ENCODE assay signal across 12 cellular contexts in the genomic region with DNA sequence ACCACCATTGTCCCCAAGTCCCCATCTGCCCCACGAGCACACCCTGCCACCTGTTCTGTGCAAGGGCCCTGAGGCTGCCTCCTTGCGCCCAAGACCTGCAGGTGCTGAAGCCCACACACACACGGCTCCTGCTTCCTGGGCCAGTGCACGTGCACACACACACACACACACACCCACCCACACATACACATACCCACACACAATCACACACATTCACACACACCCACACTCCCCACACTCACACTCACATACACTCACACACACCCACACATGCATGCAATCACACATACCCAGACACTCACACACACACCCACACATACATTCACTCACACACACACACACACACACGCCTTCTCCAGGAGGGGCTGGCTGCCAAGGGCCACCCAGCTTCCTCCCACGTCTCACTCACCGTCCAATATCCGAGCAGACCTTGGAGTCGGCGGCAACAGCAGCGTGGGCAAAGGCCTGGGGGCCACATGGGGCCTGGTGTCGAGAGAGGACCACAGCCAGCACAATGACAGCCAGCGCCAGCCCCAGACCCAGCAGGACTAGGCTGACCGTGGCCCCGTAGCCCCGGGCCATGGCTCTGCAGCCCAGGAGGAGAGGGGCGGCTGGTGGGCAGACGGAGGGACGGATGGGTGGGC. TPM values are rescaled to one million over a fixed set of nuclear protein-coding genes. Genes with fewer than 3 reads are reported as not detected.
DNase-seq lines count a peak whose midpoint lies in the region; ATAC-seq and TF ChIP-seq lines count a peak whose summit lies in the region.
"Had no signal": no experiment of that assay in that cellular context is flagged by ENCODE, and none has a peak within 500 bp of the region (broad histone marks: within the 10 kb centered on the region; RNA-seq: fewer than 3 reads in every experiment).

No MANE protein-coding gene starts in this region.

- peak overlapping the region; percentile 98 for H4K8ac ChIP-seq in mesenchymal stem cell (ENCODE audit: low read length)

- no peak for TF ChIP-seq POLR2A in vagina (IDR thresholded peaks at IDR 0.05)

- intact Hi-C loops in Right ventricle myocardium inferior (cut with DNase I): loop anchor here (2.0 kb wide), 1 partner anchor 21 kb away; no protein-coding TSS in a partner anchor
- intact Hi-C loops in cardiac septum (cut with DNase I): loop anchor here (10.0 kb wide), 1 partner anchor 139 kb away; no protein-coding TSS in a partner anchor
- intact Hi-C loops in vagina (cut with DNase I): no loop called here
- intact Hi-C loops in colonic mucosa (cut with DNase I): loop anchor here (10.0 kb wide), 1 partner anchor 259 kb away; a partner anchor contains a TSS

- H3K79me1 ChIP-seq in mesenchymal stem cell (replicated peaks; ENCODE audit: low read length, poor library complexity, severe bottlenecking): peaks cover 1% of the 10 kb centered on the region

- no peak overlapping the region for H2AK5ac ChIP-seq in mesenchymal stem cell (ENCODE audit: low read length, severe bottlenecking)

- H3K14ac ChIP-seq in mesenchymal stem cell (ENCODE audit: low read length in 2 of 2): peak overlapping the region in 1 of 2 experiments; percentile 90

- H4K91ac ChIP-seq in mesenchymal stem cell (ENCODE audit: low read length): peak overlapping the region; percentile 100

- TF ChIP-seq CTCF in vagina (IDR thresholded peaks at IDR 0.05) (no peak), colonic mucosa (IDR thresholded peaks at IDR 0.05) (no peak)

- H2BK5ac ChIP-seq in mesenchymal stem cell (ENCODE audit: low read depth, low read length, poor library complexity, severe bottlenecking): no peak overlapping the region

- peak overlapping the region; percentile 81 for H3K9ac ChIP-seq in mesenchymal stem cell (ENCODE audit: low read length)
- H3K9ac ChIP-seq in colonic mucosa (ENCODE audit: low read depth in 2 of 2, low read length in 2 of 2): no peak overlapping the region

- H3K36me3 ChIP-seq in mesenchymal stem cell (ENCODE audit: control insufficient read depth in 1 of 2, insufficient read depth in 2 of 2, low read depth in 1 of 2, low read length in 2 of 2): no peaks in the 10 kb centered on the region
- no peaks in the 10 kb centered on the region for H3K36me3 ChIP-seq in vagina
- H3K36me3 ChIP-seq in colonic mucosa: no peaks in the 10 kb centered on the region
- H3K36me3 ChIP-seq: HAP-1 had no signal

- DNase-seq in Right ventricle myocardium inferior (ENCODE audit: missing footprints) (no peak), cardiac septum (ENCODE audit: low spot score) (no peak), caudate nucleus (lab: John Stamatoyannopoulos, UW) (no peak), mesenchymal stem cell (peak; percentile 58), vagina (ENCODE audit: extremely low spot score in 2 of 2) (no peak), SW480 (ENCODE audit: low spot score) (no peak), colonic mucosa (no peak)
- DNase-seq: activated CD8-positive, alpha-beta memory T cell treated with anti-CD3 and anti-CD28 coated beads, Interleukin-2, amount 50 U/mL, for 4 hours; DMS53; NCI-H187 had no signal

- H2BK15ac ChIP-seq in mesenchymal stem cell (ENCODE audit: low read depth, poor library complexity, severe bottlenecking): peak overlapping the region; percentile 84

- H3K4me2 ChIP-seq in mesenchymal stem cell (ENCODE audit: low read length, poor library complexity, severe bottlenecking): no peak overlapping the region

- H3K27ac ChIP-seq in caudate nucleus (ENCODE audit: low read depth, low read length) (peak overlapping the region; percentile 36), mesenchymal stem cell (ENCODE audit: low read length, poor library complexity, severe bottlenecking) (no peak overlapping the region), vagina (peak overlapping the region; percentile 89), colonic mucosa (no peak overlapping the region)

- H3K4ac ChIP-seq in mesenchymal stem cell (ENCODE audit: low read depth in 1 of 2, low read length in 2 of 2): peak overlapping the region; percentile 75 to 83

- H2AFZ ChIP-seq in mesenchymal stem cell (ENCODE audit: low read depth, low read length): no peak overlapping the region

- H3K23ac ChIP-seq in mesenchymal stem cell (ENCODE audit: low read length in 2 of 2): peak overlapping the region in 1 of 2 experiments; percentile 18

- peak overlapping the region; percentile 88 to 98 for H2BK12ac ChIP-seq in mesenchymal stem cell (ENCODE audit: low read length in 2 of 2)

- H3K4me1 ChIP-seq in mesenchymal stem cell (ENCODE audit: control insufficient read depth, insufficient read depth, low read depth, low read length) (peaks cover 42% of the 10 kb centered on the region), vagina (peaks cover 58% of the 10 kb centered on the region), colonic mucosa (no peaks in the 10 kb centered on the region)
- H3K4me1 ChIP-seq: HAP-1 had no signal

- WGBS in mesenchymal stem cell: 83% methylated on average over 19 of the region's 19 CpGs

- H2BK120ac ChIP-seq in mesenchymal stem cell (ENCODE audit: low read depth, low read length): peak overlapping the region; percentile 93

- ATAC-seq in Right ventricle myocardium inferior (peak; percentile 15), GM21515 (IDR thresholded peaks at IDR 0.05; ENCODE audit: unreplicated experiment) (no peak)

- peak overlapping the region in 1 of 2 experiments; percentile 82 for H3K4me3 ChIP-seq in mesenchymal stem cell (ENCODE audit: insufficient read depth in 1 of 2, low read depth in 1 of 2, low read length in 2 of 2)
- peak overlapping the region; percentile 45 to 52 for H3K4me3 ChIP-seq in vagina
- H3K4me3 ChIP-seq in colonic mucosa: no peak overlapping the region
- H3K4me3 ChIP-seq: HAP-1 had no signal

- H3K9me3 ChIP-seq in mesenchymal stem cell (ENCODE audit: control insufficient read depth, low read length) (no peaks in the 10 kb centered on the region), vagina (no peaks in the 10 kb centered on the region), colonic mucosa (no peaks in the 10 kb centered on the region)
- H3K9me3 ChIP-seq: HAP-1 had no signal

- no peaks in the 10 kb centered on the region for H3K27me3 ChIP-seq in mesenchymal stem cell (ENCODE audit: control insufficient read depth in 1 of 2, insufficient read depth in 1 of 2, low read length in 2 of 2)
- H3K27me3 ChIP-seq in vagina: no peaks in the 10 kb centered on the region
- no peaks in the 10 kb centered on the region for H3K27me3 ChIP-seq in colonic mucosa

- H3K18ac ChIP-seq in mesenchymal stem cell (ENCODE audit: low read depth in 1 of 2, low read length in 2 of 2): peak overlapping the region; percentile 89 to 96

RNA-seq across cellular contexts. Expression of a gene that starts 0.6 kb away (rescaled TPM):
- total RNA-seq in Right ventricle myocardium inferior (27.6 TPM), cardiac septum (12.2 TPM), vagina (61.4 TPM), colonic mucosa (1 to 10 TPM; 2.6 to 3.7 TPM)
- 181 TPM for polyA plus RNA-seq in mesenchymal stem cell (2013, experiment 1 of 2)
- polyA plus RNA-seq in mesenchymal stem cell (2013, experiment 2 of 2): 135 TPM

RNA-seq across cellular contexts. Expression of a gene that starts 26.4 kb away (rescaled TPM):
- total RNA-seq in Right ventricle myocardium inferior: 45.7 TPM
- total RNA-seq in cardiac septum: 52.8 TPM
- polyA plus RNA-seq in mesenchymal stem cell (2013, experiment 1 of 2): 28.6 TPM
- 31.0 TPM for polyA plus RNA-seq in mesenchymal stem cell (2013, experiment 2 of 2)
- 38.8 TPM for total RNA-seq in vagina
- total RNA-seq in colonic mucosa: 10 to 100 TPM; 45.3 to 55.3 TPM

Comparison
In these comparisons a context has a peak if more than half of its experiments do, and no peak if none do; other contexts are left out.
1. H3K27ac ChIP-seq: peak in caudate nucleus (single experiment) and vagina (single experiment); none in mesenchymal stem cell (single experiment) and colonic mucosa (single experiment).